ENCODE assay signal across 1 cellular context in the genomic region with DNA sequence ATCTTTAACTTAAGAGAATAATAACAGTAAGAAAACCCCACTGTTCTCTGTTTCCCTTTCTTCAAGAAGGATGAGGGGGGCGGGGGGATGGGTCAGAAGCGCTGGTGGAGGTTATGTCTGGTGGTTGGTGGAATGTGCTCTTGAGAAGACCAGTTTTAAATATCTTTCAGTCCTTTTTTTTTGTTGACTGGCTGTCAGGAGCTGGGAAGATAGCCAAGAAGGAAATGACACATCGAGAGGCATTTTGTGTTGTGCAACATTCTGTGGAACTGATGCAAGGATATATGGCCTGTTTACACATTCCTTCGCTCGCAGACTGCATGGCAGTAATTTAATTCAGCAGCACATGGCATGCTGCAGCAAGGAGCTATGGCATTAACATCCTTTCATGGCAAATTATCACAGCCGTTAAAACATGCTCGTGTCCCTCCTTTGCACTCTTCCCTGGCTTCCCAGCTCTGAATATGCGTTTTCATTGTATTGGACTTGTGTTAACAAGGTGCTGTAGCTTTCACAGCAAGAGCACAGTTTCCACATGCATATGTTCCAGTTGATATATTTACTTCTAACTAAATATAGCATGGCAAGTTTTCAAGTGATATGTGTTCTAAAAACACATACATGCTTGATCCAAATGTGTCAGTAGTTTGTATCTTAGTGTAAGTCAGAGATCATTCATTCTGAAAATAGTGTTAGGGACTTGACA.
A peak's percentile ranks its signal among the peaks of the same experiment; 100 is the strongest.
TF ChIP-seq lines count a peak whose summit lies in the region.

No MANE protein-coding gene starts in this region.

TF ChIP-seq in K562, 482 proteins besides CTCF, POLR2A, EP300 and RAD21 (continued from another document and continues in another):
- TF ChIP-seq, protein P1, sequence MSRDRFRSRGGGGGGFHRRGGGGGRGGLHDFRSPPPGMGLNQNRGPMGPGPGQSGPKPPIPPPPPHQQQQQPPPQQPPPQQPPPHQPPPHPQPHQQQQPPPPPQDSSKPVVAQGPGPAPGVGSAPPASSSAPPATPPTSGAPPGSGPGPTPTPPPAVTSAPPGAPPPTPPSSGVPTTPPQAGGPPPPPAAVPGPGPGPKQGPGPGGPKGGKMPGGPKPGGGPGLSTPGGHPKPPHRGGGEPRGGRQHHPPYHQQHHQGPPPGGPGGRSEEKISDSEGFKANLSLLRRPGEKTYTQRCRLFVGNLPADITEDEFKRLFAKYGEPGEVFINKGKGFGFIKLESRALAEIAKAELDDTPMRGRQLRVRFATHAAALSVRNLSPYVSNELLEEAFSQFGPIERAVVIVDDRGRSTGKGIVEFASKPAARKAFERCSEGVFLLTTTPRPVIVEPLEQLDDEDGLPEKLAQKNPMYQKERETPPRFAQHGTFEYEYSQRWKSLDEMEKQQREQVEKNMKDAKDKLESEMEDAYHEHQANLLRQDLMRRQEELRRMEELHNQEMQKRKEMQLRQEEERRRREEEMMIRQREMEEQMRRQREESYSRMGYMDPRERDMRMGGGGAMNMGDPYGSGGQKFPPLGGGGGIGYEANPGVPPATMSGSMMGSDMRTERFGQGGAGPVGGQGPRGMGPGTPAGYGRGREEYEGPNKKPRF (IDR thresholded peaks at IDR 0.05; ENCODE audit: low read depth, low read length): no peak
- TF ChIP-seq ZNF76 (CRISPR knock-in tag; IDR thresholded peaks at IDR 0.05; ENCODE audit: borderline replicate concordance) (no peak), MCM2 (IDR thresholded peaks at IDR 0.05; ENCODE audit: low read depth) (no peak), HCFC1 (IDR thresholded peaks at IDR 0.05; ENCODE audit: low read depth, low read length) (no peak), ZNF134 (CRISPR knock-in tag; conservative IDR thresholded peaks at IDR 0.05) (no peak), RUNX1 (IDR thresholded peaks at IDR 0.05; ENCODE audit: low read depth) (no peak), MEIS2 (IDR thresholded peaks at IDR 0.05; ENCODE audit: partially characterized antibody) (peak; percentile 98), BDP1 (IDR thresholded peaks at IDR 0.05; ENCODE audit: insufficient read depth, insufficient read length) (no peak), NR2F6 (CRISPR knock-in tag; IDR thresholded peaks at IDR 0.05) (no peak), ZFP36 (IDR thresholded peaks at IDR 0.05; ENCODE audit: low read depth, low read length, partially characterized antibody) (peak; percentile 6), NCOA1 (IDR thresholded peaks at IDR 0.05; ENCODE audit: low read depth) (peak; percentile 86), TRIM28 (IDR thresholded peaks at IDR 0.05) (peak; percentile 76), ZBTB8A (IDR thresholded peaks at IDR 0.05; ENCODE audit: partially characterized antibody) (no peak), SMARCA5 (IDR thresholded peaks at IDR 0.05) (no peak), CBFA2T3 (IDR thresholded peaks at IDR 0.05) (peak; percentile 72), HMG20A (CRISPR knock-in tag; conservative IDR thresholded peaks at IDR 0.05) (no peak), ZFP1 (CRISPR knock-in tag; IDR thresholded peaks at IDR 0.05) (no peak), MAFF (IDR thresholded peaks at IDR 0.05; ENCODE audit: low read length) (peak; percentile 20; the same call in 1 of the 2 replicates), ZSCAN29 (IDR thresholded peaks at IDR 0.05) (no peak), ZNF175 (CRISPR knock-in tag; IDR thresholded peaks at IDR 0.05; ENCODE audit: low read depth) (peak; percentile 98), ZNF57 (CRISPR knock-in tag; IDR thresholded peaks at IDR 0.05) (no peak), COPS2 (conservative IDR thresholded peaks at IDR 0.05) (no peak), RBM25 (IDR thresholded peaks at IDR 0.05; ENCODE audit: low read depth, low read length, severe bottlenecking) (no peak), FOXM1 (IDR thresholded peaks at IDR 0.05; ENCODE audit: low read depth) (peak; percentile 49), FOXM1 (CRISPR knock-in tag; IDR thresholded peaks at IDR 0.05; ENCODE audit: low read depth) (no peak), POLR2AphosphoS2 (IDR thresholded peaks at IDR 0.05; ENCODE audit: low read length) (no peak), FOSL1 (tag; conservative IDR thresholded peaks at IDR 0.05) (peak; percentile 99), PRPF4 (IDR thresholded peaks at IDR 0.05; ENCODE audit: insufficient read depth, low read depth, low read length, poor library complexity, severe bottlenecking) (no peak), ETS2 (tag; IDR thresholded peaks at IDR 0.05; ENCODE audit: borderline replicate concordance, poor library complexity, severe bottlenecking) (no peak), POLR2G (IDR thresholded peaks at IDR 0.05; ENCODE audit: low read depth, low read length) (0 out of 2 replicates have a peak, but pooled peaks have one; percentile 26), ZNF253 (CRISPR knock-in tag; conservative IDR thresholded peaks at IDR 0.05) (no peak), ZBTB1 (CRISPR knock-in tag; IDR thresholded peaks at IDR 0.05; ENCODE audit: borderline replicate concordance, low read depth) (no peak), ZC3H11A (IDR thresholded peaks at IDR 0.05; ENCODE audit: low read depth, low read length) (no peak), YY1 (IDR thresholded peaks at IDR 0.05; ENCODE audit: borderline replicate concordance in 1 of 3, control insufficient read depth in 1 of 3, extremely low read depth in 1 of 3, insufficient read depth in 3 of 3, insufficient read length in 1 of 3, insufficient replicate concordance in 2 of 3, low read depth in 1 of 3, low read length in 2 of 3) (peak in 1 of 3 experiments; percentile 80), XRCC3 (IDR thresholded peaks at IDR 0.05) (no peak), GABPB1 (CRISPR knock-in tag; IDR thresholded peaks at IDR 0.05) (peak; percentile 63), HDAC2 (IDR thresholded peaks at IDR 0.05) (peak; percentile 93), CHD2 (IDR thresholded peaks at IDR 0.05; ENCODE audit: low read depth, low read length) (no peak), ZNF263 (CRISPR knock-in tag; IDR thresholded peaks at IDR 0.05; ENCODE audit: borderline replicate concordance) (no peak), ESRRB (CRISPR knock-in tag; IDR thresholded peaks at IDR 0.05; ENCODE audit: borderline replicate concordance) (no peak), TEAD1 (CRISPR knock-in tag; IDR thresholded peaks at IDR 0.05) (peak; percentile 98 to 99), KLF13 (tag; IDR thresholded peaks at IDR 0.05; ENCODE audit: borderline replicate concordance, low read depth) (0 out of 2 replicates have a peak, but pooled peaks have one; percentile 18), ZNF197 (CRISPR knock-in tag; IDR thresholded peaks at IDR 0.05; ENCODE audit: low read depth) (no peak), KDM2B (CRISPR knock-in tag; IDR thresholded peaks at IDR 0.05) (no peak), PYGO2 (tag; IDR thresholded peaks at IDR 0.05) (peak; percentile 78; the same call in 1 of the 2 replicates), SETDB1 (IDR thresholded peaks at IDR 0.05; ENCODE audit: low read length) (no peak), ZNF436 (CRISPR knock-in tag; IDR thresholded peaks at IDR 0.05) (no peak), ZNF384 (IDR thresholded peaks at IDR 0.05; ENCODE audit: low read depth, low read length) (peak; percentile 98), EP400 (IDR thresholded peaks at IDR 0.05) (peak; percentile 96)
- TF ChIP-seq, protein P2, sequence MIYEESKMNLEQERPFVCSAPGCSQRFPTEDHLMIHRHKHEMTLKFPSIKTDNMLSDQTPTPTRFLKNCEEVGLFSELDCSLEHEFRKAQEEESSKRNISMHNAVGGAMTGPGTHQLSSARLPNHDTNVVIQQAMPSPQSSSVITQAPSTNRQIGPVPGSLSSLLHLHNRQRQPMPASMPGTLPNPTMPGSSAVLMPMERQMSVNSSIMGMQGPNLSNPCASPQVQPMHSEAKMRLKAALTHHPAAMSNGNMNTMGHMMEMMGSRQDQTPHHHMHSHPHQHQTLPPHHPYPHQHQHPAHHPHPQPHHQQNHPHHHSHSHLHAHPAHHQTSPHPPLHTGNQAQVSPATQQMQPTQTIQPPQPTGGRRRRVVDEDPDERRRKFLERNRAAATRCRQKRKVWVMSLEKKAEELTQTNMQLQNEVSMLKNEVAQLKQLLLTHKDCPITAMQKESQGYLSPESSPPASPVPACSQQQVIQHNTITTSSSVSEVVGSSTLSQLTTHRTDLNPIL (CRISPR knock-in tag; IDR thresholded peaks at IDR 0.05): 0 out of 2 replicates have a peak, but pooled peaks have one; percentile 58
- TF ChIP-seq, protein P3, sequence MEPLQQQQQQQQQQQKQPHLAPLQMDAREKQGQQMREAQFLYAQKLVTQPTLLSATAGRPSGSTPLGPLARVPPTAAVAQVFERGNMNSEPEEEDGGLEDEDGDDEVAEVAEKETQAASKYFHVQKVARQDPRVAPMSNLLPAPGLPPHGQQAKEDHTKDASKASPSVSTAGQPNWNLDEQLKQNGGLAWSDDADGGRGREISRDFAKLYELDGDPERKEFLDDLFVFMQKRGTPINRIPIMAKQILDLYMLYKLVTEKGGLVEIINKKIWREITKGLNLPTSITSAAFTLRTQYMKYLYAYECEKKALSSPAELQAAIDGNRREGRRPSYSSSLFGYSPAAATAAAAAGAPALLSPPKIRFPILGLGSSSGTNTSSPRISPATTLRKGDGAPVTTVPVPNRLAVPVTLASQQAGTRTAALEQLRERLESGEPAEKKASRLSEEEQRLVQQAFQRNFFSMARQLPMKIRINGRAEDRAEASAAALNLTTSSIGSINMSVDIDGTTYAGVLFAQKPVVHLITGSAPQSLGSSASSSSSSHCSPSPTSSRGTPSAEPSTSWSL (CRISPR knock-in tag; IDR thresholded peaks at IDR 0.05; ENCODE audit: borderline replicate concordance): no peak
- TF ChIP-seq, protein P4, sequence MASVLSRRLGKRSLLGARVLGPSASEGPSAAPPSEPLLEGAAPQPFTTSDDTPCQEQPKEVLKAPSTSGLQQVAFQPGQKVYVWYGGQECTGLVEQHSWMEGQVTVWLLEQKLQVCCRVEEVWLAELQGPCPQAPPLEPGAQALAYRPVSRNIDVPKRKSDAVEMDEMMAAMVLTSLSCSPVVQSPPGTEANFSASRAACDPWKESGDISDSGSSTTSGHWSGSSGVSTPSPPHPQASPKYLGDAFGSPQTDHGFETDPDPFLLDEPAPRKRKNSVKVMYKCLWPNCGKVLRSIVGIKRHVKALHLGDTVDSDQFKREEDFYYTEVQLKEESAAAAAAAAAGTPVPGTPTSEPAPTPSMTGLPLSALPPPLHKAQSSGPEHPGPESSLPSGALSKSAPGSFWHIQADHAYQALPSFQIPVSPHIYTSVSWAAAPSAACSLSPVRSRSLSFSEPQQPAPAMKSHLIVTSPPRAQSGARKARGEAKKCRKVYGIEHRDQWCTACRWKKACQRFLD (CRISPR knock-in tag; IDR thresholded peaks at IDR 0.05): peak; percentile 96
- TF ChIP-seq, protein P5, sequence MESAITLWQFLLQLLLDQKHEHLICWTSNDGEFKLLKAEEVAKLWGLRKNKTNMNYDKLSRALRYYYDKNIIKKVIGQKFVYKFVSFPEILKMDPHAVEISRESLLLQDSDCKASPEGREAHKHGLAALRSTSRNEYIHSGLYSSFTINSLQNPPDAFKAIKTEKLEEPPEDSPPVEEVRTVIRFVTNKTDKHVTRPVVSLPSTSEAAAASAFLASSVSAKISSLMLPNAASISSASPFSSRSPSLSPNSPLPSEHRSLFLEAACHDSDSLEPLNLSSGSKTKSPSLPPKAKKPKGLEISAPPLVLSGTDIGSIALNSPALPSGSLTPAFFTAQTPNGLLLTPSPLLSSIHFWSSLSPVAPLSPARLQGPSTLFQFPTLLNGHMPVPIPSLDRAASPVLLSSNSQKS (CRISPR knock-in tag; IDR thresholded peaks at IDR 0.05): no peak
- TF ChIP-seq, protein P6, sequence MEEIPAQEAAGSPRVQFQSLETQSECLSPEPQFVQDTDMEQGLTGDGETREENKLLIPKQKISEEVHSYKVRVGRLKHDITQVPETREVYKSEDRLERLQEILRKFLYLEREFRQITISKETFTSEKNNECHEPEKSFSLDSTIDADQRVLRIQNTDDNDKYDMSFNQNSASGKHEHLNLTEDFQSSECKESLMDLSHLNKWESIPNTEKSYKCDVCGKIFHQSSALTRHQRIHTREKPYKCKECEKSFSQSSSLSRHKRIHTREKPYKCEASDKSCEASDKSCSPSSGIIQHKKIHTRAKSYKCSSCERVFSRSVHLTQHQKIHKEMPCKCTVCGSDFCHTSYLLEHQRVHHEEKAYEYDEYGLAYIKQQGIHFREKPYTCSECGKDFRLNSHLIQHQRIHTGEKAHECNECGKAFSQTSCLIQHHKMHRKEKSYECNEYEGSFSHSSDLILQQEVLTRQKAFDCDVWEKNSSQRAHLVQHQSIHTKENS (CRISPR knock-in tag; IDR thresholded peaks at IDR 0.05): peak; percentile 83; the same call in 1 of the 2 replicates
- TF ChIP-seq, protein P7, sequence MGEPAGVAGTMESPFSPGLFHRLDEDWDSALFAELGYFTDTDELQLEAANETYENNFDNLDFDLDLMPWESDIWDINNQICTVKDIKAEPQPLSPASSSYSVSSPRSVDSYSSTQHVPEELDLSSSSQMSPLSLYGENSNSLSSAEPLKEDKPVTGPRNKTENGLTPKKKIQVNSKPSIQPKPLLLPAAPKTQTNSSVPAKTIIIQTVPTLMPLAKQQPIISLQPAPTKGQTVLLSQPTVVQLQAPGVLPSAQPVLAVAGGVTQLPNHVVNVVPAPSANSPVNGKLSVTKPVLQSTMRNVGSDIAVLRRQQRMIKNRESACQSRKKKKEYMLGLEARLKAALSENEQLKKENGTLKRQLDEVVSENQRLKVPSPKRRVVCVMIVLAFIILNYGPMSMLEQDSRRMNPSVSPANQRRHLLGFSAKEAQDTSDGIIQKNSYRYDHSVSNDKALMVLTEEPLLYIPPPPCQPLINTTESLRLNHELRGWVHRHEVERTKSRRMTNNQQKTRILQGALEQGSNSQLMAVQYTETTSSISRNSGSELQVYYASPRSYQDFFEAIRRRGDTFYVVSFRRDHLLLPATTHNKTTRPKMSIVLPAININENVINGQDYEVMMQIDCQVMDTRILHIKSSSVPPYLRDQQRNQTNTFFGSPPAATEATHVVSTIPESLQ (CRISPR knock-in tag; IDR thresholded peaks at IDR 0.05): no peak
- TF ChIP-seq, protein P8, sequence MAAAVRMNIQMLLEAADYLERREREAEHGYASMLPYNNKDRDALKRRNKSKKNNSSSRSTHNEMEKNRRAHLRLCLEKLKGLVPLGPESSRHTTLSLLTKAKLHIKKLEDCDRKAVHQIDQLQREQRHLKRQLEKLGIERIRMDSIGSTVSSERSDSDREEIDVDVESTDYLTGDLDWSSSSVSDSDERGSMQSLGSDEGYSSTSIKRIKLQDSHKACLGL (CRISPR knock-in tag; IDR thresholded peaks at IDR 0.05; ENCODE audit: borderline replicate concordance, poor library complexity, severe bottlenecking): no peak
- TF ChIP-seq, protein P9, sequence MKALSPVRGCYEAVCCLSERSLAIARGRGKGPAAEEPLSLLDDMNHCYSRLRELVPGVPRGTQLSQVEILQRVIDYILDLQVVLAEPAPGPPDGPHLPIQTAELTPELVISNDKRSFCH (CRISPR knock-in tag; IDR thresholded peaks at IDR 0.05): peak; percentile 50; the same call in 1 of the 2 replicates
- TF ChIP-seq, protein P9 (tag; IDR thresholded peaks at IDR 0.05): peak; percentile 89
- TF ChIP-seq, protein P10, sequence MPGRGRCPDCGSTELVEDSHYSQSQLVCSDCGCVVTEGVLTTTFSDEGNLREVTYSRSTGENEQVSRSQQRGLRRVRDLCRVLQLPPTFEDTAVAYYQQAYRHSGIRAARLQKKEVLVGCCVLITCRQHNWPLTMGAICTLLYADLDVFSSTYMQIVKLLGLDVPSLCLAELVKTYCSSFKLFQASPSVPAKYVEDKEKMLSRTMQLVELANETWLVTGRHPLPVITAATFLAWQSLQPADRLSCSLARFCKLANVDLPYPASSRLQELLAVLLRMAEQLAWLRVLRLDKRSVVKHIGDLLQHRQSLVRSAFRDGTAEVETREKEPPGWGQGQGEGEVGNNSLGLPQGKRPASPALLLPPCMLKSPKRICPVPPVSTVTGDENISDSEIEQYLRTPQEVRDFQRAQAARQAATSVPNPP (IDR thresholded peaks at IDR 0.05; ENCODE audit: borderline replicate concordance, insufficient read depth, insufficient read length): no peak
